Comparison of ENCODE assay signal across 8 cellular contexts in genomic region chr9:124256517-124257069, GRCh38. TPM values are rescaled to one million over a fixed set of nuclear protein-coding genes. Genes with fewer than 3 reads are reported as not detected.
A peak's percentile ranks its signal among the peaks of the same experiment; 100 is the strongest.
DNase-seq lines count a peak whose midpoint lies in the region; ATAC-seq and TF ChIP-seq lines count a peak whose summit lies in the region.

No MANE protein-coding gene starts in this region.

- ATAC-seq in GM18517 (IDR thresholded peaks at IDR 0.05; ENCODE audit: unreplicated experiment), result no peak

- no peaks in the 10 kb centered on the region for H3K9me3 ChIP-seq in right atrium auricular region

- no peaks in the 10 kb centered on the region for H3K36me3 Mint-ChIP-seq in nephron (ENCODE audit: low read depth)

- H3K9me3 Mint-ChIP-seq in nephron, result no peaks in the 10 kb centered on the region

- TF ChIP-seq CTCF in brain microvascular endothelial cell (IDR thresholded peaks at IDR 0.05; ENCODE audit: low read depth, low read length, missing control alignments) (no peak), nephron (IDR thresholded peaks at IDR 0.05; ENCODE audit: unreplicated experiment in 3 of 3) (no peak), right atrium auricular region (IDR thresholded peaks at IDR 0.05) (no peak)

- H3K27ac Mint-ChIP-seq in nephron, result peak overlapping the region; percentile 82 to 95 (median 88)

- H3K27me3 ChIP-seq in brain microvascular endothelial cell (replicated peaks) (no peaks in the 10 kb centered on the region), right atrium auricular region (no peaks in the 10 kb centered on the region)

- H3K36me3 ChIP-seq in brain microvascular endothelial cell (replicated peaks) (no peaks in the 10 kb centered on the region), right atrium auricular region (no peaks in the 10 kb centered on the region)

- DNase-seq in DMS53 treated with DMSO at 0.1 percent for 48 hours (lab: John Stamatoyannopoulos, UW; ENCODE audit: unreplicated experiment), result peak; percentile 78
- peak; percentile 36 for DNase-seq in NCI-H2029 treated with DMSO at 0.1 percent for 48 hours (lab: John Stamatoyannopoulos, UW)
- peak; percentile 87 for DNase-seq in brain microvascular endothelial cell
- DNase-seq in GDM1 (lab: John Stamatoyannopoulos, UW), result no peak
- no peak for DNase-seq in cortex of kidney (lab: John Stamatoyannopoulos, UW)
- DNase-seq in right atrium auricular region (ENCODE audit: low spot score), result no peak

- peaks cover 0 to 42% of the 10 kb centered on the region in 2 donors for H3K4me1 ChIP-seq in right atrium auricular region

- no peaks in the 10 kb centered on the region for H3K27me3 Mint-ChIP-seq in nephron (ENCODE audit: low read depth)

- peaks cover 49% of the 10 kb centered on the region for H3K4me1 Mint-ChIP-seq in nephron

- peak overlapping the region; percentile 93 to 97 (median 95) for H3K4me3 Mint-ChIP-seq in nephron

- H3K27ac ChIP-seq in brain microvascular endothelial cell (peak overlapping the region; percentile 48), right atrium auricular region (no peak overlapping the region)

- H3K4me3 ChIP-seq in brain microvascular endothelial cell (ENCODE audit: low read depth, low read length) (no peak overlapping the region), right atrium auricular region (no peak overlapping the region)

- in situ Hi-C loops in brain microvascular endothelial cell (cut with HindIII; ENCODE audit: low pct_ligation_motif_present, low sequenced_read_pairs), result no loop called here

RNA-seq across cellular contexts. Expression of gene NEK6, which starts 1.2 kb away (rescaled TPM):
- total RNA-seq in right atrium auricular region, result 1 to 10 TPM; 9.2 to 9.7 TPM

Comparison
In these comparisons a context has a peak if more than half of its experiments do, and no peak if none do; other contexts are left out.
1. DNase-seq: peak in DMS53 treated with DMSO at 0.1 percent for 48 hours (single experiment), NCI-H2029 treated with DMSO at 0.1 percent for 48 hours (single experiment) and brain microvascular endothelial cell (single experiment); none in GDM1 (single experiment), cortex of kidney (single experiment) and right atrium auricular region (single experiment).